Comparison of ENCODE assay signal across 1 cellular context in genomic region chr20:64056639-64056888, GRCh38.
TF ChIP-seq lines count a peak whose summit lies in the region.

No MANE protein-coding gene starts in this region.

TF ChIP-seq in HepG2, 621 proteins besides CTCF, POLR2A, EP300 and RAD21 (continued from another document and continues in another):
- TF ChIP-seq HIC2 (CRISPR knock-in tag; IDR thresholded peaks at IDR 0.05; ENCODE audit: low read depth) = no peak
- no peak for TF ChIP-seq SP2 (CRISPR knock-in tag; IDR thresholded peaks at IDR 0.05)
- TF ChIP-seq ZSCAN30 (CRISPR knock-in tag; IDR thresholded peaks at IDR 0.05) = 0 out of 2 replicates have a peak, but pooled peaks have one; percentile 91
- peak; percentile 73 for TF ChIP-seq FOXP4 (CRISPR knock-in tag; IDR thresholded peaks at IDR 0.05)
- TF ChIP-seq CENPT (CRISPR knock-in tag; IDR thresholded peaks at IDR 0.05; ENCODE audit: low read depth) = no peak
- TF ChIP-seq NCOA5 (CRISPR knock-in tag; IDR thresholded peaks at IDR 0.05) = no peak
- no peak for TF ChIP-seq FOXK1 (CRISPR knock-in tag; IDR thresholded peaks at IDR 0.05; ENCODE audit: borderline replicate concordance, low read depth)
- TF ChIP-seq TEAD3 (CRISPR knock-in tag; optimal IDR thresholded peaks at IDR 0.05; ENCODE audit: borderline replicate concordance) = no peak
- no peak for TF ChIP-seq ZNF841 (CRISPR knock-in tag; IDR thresholded peaks at IDR 0.05; ENCODE audit: borderline replicate concordance)
- TF ChIP-seq ZFYVE20 (CRISPR knock-in tag; IDR thresholded peaks at IDR 0.05; ENCODE audit: borderline replicate concordance, low read depth) = no peak
- TF ChIP-seq ETV5 (CRISPR knock-in tag; IDR thresholded peaks at IDR 0.05; ENCODE audit: borderline replicate concordance) = peak; percentile 70
- TF ChIP-seq MXI1 (IDR thresholded peaks at IDR 0.05; ENCODE audit: borderline replicate concordance, low read depth, low read length) = no peak; the same call in 2 of the 3 replicates
- TF ChIP-seq MLX (CRISPR knock-in tag; IDR thresholded peaks at IDR 0.05) = 0 out of 2 replicates have a peak, but pooled peaks have one; percentile 8
- TF ChIP-seq NFKB2 (CRISPR knock-in tag; IDR thresholded peaks at IDR 0.05; ENCODE audit: borderline replicate concordance) = no peak; the same call in 1 of the 2 replicates
- no peak for TF ChIP-seq XBP1 (CRISPR knock-in tag; IDR thresholded peaks at IDR 0.05)
- TF ChIP-seq ZSCAN20 (CRISPR knock-in tag; IDR thresholded peaks at IDR 0.05; ENCODE audit: borderline replicate concordance) = no peak
- peak; percentile 3; the same call in 1 of the 2 replicates for TF ChIP-seq ZBTB21 (CRISPR knock-in tag; IDR thresholded peaks at IDR 0.05)
- TF ChIP-seq MAZ (IDR thresholded peaks at IDR 0.05; ENCODE audit: borderline replicate concordance, low read depth, low read length) = peak; percentile 10; the same call in 1 of the 2 replicates
- no peak for TF ChIP-seq MAZ (CRISPR knock-in tag; IDR thresholded peaks at IDR 0.05; ENCODE audit: low read depth)
- TF ChIP-seq BCL6 (CRISPR knock-in tag; IDR thresholded peaks at IDR 0.05) = peak; percentile 55; the same call in 1 of the 2 replicates
- TF ChIP-seq RNF2 (conservative IDR thresholded peaks at IDR 0.05; ENCODE audit: low read depth) = no peak
- 0 out of 2 replicates have a peak, but pooled peaks have one; percentile 60 for TF ChIP-seq ZNF879 (CRISPR knock-in tag; IDR thresholded peaks at IDR 0.05)
- TF ChIP-seq ZNF546 (CRISPR knock-in tag; conservative IDR thresholded peaks at IDR 0.05) = no peak
- no peak; the same call in 1 of the 2 replicates for TF ChIP-seq ZNF124 (CRISPR knock-in tag; IDR thresholded peaks at IDR 0.05)
- peak; percentile 96 for TF ChIP-seq ZNF281 (CRISPR knock-in tag; IDR thresholded peaks at IDR 0.05; ENCODE audit: borderline replicate concordance)
- TF ChIP-seq HNRNPK (IDR thresholded peaks at IDR 0.05; ENCODE audit: low read depth, low read length, poor library complexity, severe bottlenecking) = no peak
- TF ChIP-seq AKNA (CRISPR knock-in tag; IDR thresholded peaks at IDR 0.05; ENCODE audit: borderline replicate concordance) = no peak
- no peak for TF ChIP-seq TCF7 (IDR thresholded peaks at IDR 0.05; ENCODE audit: low read depth)
- no peak for TF ChIP-seq DDIT3 (CRISPR knock-in tag; IDR thresholded peaks at IDR 0.05)
- no peak for TF ChIP-seq ZNF33B (CRISPR knock-in tag; IDR thresholded peaks at IDR 0.05)
- TF ChIP-seq ZNF17 (CRISPR knock-in tag; IDR thresholded peaks at IDR 0.05) = peak; percentile 81; the same call in 1 of the 2 replicates
- no peak for TF ChIP-seq FOXA1 (IDR thresholded peaks at IDR 0.05)
- TF ChIP-seq FOXA1 (CRISPR knock-in tag; IDR thresholded peaks at IDR 0.05) = no peak
- TF ChIP-seq CREM (IDR thresholded peaks at IDR 0.05) = no peak
- no peak for TF ChIP-seq CREM (CRISPR knock-in tag; IDR thresholded peaks at IDR 0.05)
- TF ChIP-seq ZNF430 (CRISPR knock-in tag; IDR thresholded peaks at IDR 0.05) = peak; percentile 86
- TF ChIP-seq ETS1 (CRISPR knock-in tag; IDR thresholded peaks at IDR 0.05) = no peak
- no peak for TF ChIP-seq RCOR2 (CRISPR knock-in tag; IDR thresholded peaks at IDR 0.05)
- no peak for TF ChIP-seq NFYC (CRISPR knock-in tag; IDR thresholded peaks at IDR 0.05)
- TF ChIP-seq FOXO1 (CRISPR knock-in tag; IDR thresholded peaks at IDR 0.05) = no peak; the same call in 1 of the 2 replicates
- TF ChIP-seq HNRNPL (IDR thresholded peaks at IDR 0.05; ENCODE audit: low read depth, low read length) = no peak
- no peak; the same call in 1 of the 2 replicates for TF ChIP-seq SAP130 (CRISPR knock-in tag; IDR thresholded peaks at IDR 0.05; ENCODE audit: low read depth)
- TF ChIP-seq ZNF883 (CRISPR knock-in tag; IDR thresholded peaks at IDR 0.05; ENCODE audit: not compliant biosample characterization) = no peak
- no peak for TF ChIP-seq ZNF775 (CRISPR knock-in tag; IDR thresholded peaks at IDR 0.05; ENCODE audit: borderline replicate concordance)
- TF ChIP-seq GTF3A (CRISPR knock-in tag; conservative IDR thresholded peaks at IDR 0.05) = no peak
- TF ChIP-seq PAX8 (CRISPR knock-in tag; IDR thresholded peaks at IDR 0.05; ENCODE audit: borderline replicate concordance) = 0 out of 2 replicates have a peak, but pooled peaks have one; percentile 32
- no peak for TF ChIP-seq SRSF9 (IDR thresholded peaks at IDR 0.05; ENCODE audit: borderline replicate concordance, insufficient read depth, low read depth, low read length, poor library complexity, severe bottlenecking)
- TF ChIP-seq ZNF446 (CRISPR knock-in tag; IDR thresholded peaks at IDR 0.05) = no peak
- TF ChIP-seq ZNF460 (CRISPR knock-in tag; IDR thresholded peaks at IDR 0.05; ENCODE audit: borderline replicate concordance) = no peak
- TF ChIP-seq RARA (CRISPR knock-in tag; IDR thresholded peaks at IDR 0.05) = peak; percentile 91
- TF ChIP-seq BRF2 (CRISPR knock-in tag; IDR thresholded peaks at IDR 0.05) = peak; percentile 52; the same call in 1 of the 2 replicates
- TF ChIP-seq ZZZ3 (CRISPR knock-in tag; IDR thresholded peaks at IDR 0.05; ENCODE audit: borderline replicate concordance) = no peak
- no peak for TF ChIP-seq ARID2 (CRISPR knock-in tag; IDR thresholded peaks at IDR 0.05; ENCODE audit: borderline replicate concordance)
- no peak for TF ChIP-seq ZBTB3 (CRISPR knock-in tag; IDR thresholded peaks at IDR 0.05; ENCODE audit: borderline replicate concordance, low read depth)
- TF ChIP-seq ZNF18 (CRISPR knock-in tag; IDR thresholded peaks at IDR 0.05; ENCODE audit: insufficient replicate concordance) = peak; percentile 96
- TF ChIP-seq NFRKB (IDR thresholded peaks at IDR 0.05) = no peak
